In the genomic region with DNA sequence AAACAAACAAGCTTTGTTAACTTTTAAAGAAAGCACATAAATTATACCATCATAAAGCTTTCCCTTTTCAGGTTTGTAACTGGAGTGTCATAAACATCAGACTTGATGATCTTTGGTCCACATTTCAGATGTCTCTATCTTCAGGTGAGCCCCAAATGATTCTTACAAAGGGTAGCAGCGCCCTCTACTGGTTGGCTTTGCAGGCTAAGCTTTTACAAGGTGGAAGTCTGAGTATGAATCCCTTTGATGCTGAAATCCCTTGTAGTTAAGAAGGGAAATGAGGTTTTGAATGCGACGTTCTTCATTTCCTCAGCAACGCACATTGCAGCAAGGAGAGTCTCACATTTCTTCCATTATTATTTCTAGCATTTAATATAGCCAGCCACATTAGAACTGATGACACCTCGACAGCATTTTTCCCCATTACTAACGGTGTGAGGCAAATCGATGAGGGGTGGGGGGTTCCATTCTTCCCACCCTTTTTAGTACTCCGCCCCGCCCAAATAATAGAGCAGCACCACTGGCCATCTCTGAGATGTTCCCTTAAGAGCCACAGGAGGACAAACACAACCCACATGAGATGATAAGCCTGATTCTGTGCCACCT, we compare ENCODE assay signal across 8 cellular contexts.
DNase-seq lines count a peak whose midpoint lies in the region; ATAC-seq and TF ChIP-seq lines count a peak whose summit lies in the region.

No MANE protein-coding gene starts in this region.

- TF ChIP-seq RAD21 in liver (IDR thresholded peaks at IDR 0.05) = peak; percentile 87 to 93

- 30% methylated on average over 9 of the region's 9 CpGs for WGBS in liver

- H3K4me1 Mint-ChIP-seq in central memory CD8-positive, alpha-beta T cell = no peaks in the 10 kb centered on the region

- H3K36me3 Mint-ChIP-seq in central memory CD8-positive, alpha-beta T cell (ENCODE audit: insufficient read depth) = no peaks in the 10 kb centered on the region

- no peak overlapping the region for H3K9ac ChIP-seq in liver (ENCODE audit: low read depth in 1 of 2, low read length in 2 of 2)

- ATAC-seq in GM18870 (IDR thresholded peaks at IDR 0.05; ENCODE audit: unreplicated experiment) (peak; percentile 93), HG03139 (IDR thresholded peaks at IDR 0.05; ENCODE audit: unreplicated experiment) (peak; percentile 92)
- ATAC-seq in central memory CD8-positive, alpha-beta T cell (replicated peaks; ENCODE audit: extremely low read depth, poor library complexity, severe bottlenecking) = no peak

- H3K27me3 ChIP-seq in liver (ENCODE audit: control insufficient read depth in 4 of 4, insufficient read depth in 4 of 4, low read length in 3 of 4) = no peaks in the 10 kb centered on the region

- TF ChIP-seq CTCF in WI38 (IDR thresholded peaks at IDR 0.05; ENCODE audit: low read depth, low read length) = peak; percentile 77
- TF ChIP-seq CTCF in liver (IDR thresholded peaks at IDR 0.05; ENCODE audit: low read depth, low read length, missing input control) = peak; percentile 73

- no peaks in the 10 kb centered on the region for H3K4me1 ChIP-seq in liver (ENCODE audit: control insufficient read depth in 4 of 4, insufficient read depth in 4 of 4, low read length in 3 of 4)

- no peak overlapping the region for H3K27ac Mint-ChIP-seq in central memory CD8-positive, alpha-beta T cell (ENCODE audit: low read depth)

- peak; percentile 81 for DNase-seq in Ammon's horn (ENCODE audit: low spot score)
- DNase-seq in NCI-H2196 (lab: John Stamatoyannopoulos, UW; ENCODE audit: unreplicated experiment) = peak; percentile 79
- DNase-seq in central memory CD8-positive, alpha-beta T cell (ENCODE audit: low spot score in 2 of 2) = peak; percentile 25 to 42
- peak; percentile 54 for DNase-seq in stimulated activated CD8-positive, alpha-beta memory T cell treated with anti-CD3 and anti-CD28 coated beads, Interleukin-12 subunit alpha, Interleukin-12 subunit beta, amount 100 ng/mL, for 1 hour (ENCODE audit: low read depth)

- no peaks in the 10 kb centered on the region for H3K9me3 ChIP-seq in liver (ENCODE audit: control insufficient read depth in 4 of 4, low read length in 3 of 4)

- peaks cover 10% of the 10 kb centered on the region for H3K27me3 Mint-ChIP-seq in central memory CD8-positive, alpha-beta T cell

- H3K9me3 Mint-ChIP-seq in central memory CD8-positive, alpha-beta T cell = no peaks in the 10 kb centered on the region

- H3K4me3 ChIP-seq in WI38 (ENCODE audit: low read depth, low read length) = no peak overlapping the region
- no peak overlapping the region for H3K4me3 ChIP-seq in liver (ENCODE audit: low read depth in 1 of 3, low read length in 3 of 3)

- no peak overlapping the region for H3K4me3 Mint-ChIP-seq in central memory CD8-positive, alpha-beta T cell

- no peaks in the 10 kb centered on the region for H3K36me3 ChIP-seq in liver (ENCODE audit: control insufficient read depth in 4 of 4, insufficient read depth in 3 of 4, low read depth in 1 of 4, low read length in 3 of 4)

- no peak overlapping the region for H3K27ac ChIP-seq in liver (ENCODE audit: low read depth in 1 of 2, low read length in 2 of 2)

TF ChIP-seq in liver, 16 proteins besides CTCF, POLR2A, EP300 and RAD21:
- TF ChIP-seq NR2F2 (IDR thresholded peaks at IDR 0.05) (no peak), RXRA (IDR thresholded peaks at IDR 0.05) (peak; percentile 9 to 15)
